In the genomic region with DNA sequence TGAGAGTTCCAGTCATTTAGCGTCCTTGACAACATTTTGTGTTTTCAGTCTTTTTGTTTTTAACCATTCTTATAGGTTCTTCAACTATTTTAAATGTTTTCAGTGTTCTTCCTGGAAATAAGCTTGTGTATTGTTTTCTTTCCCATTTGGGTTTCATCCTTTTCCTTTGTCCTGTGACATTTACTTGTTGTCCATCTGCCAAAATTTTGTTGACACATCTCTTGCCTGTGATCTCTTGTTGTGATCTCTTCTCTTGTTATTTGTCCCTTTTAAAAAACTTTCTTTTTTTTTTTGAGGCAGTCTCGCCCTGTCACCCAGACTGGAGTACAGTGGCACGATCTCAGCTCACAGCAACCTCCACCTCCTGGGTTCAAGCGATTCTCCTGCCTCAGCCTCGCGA, we compare ENCODE assay signal across 18 cellular contexts.
"Had no signal": no experiment of that assay in that cellular context is flagged by ENCODE, and none has a peak within 500 bp of the region (broad histone marks: within the 10 kb centered on the region; RNA-seq: fewer than 3 reads in every experiment).

No MANE protein-coding gene starts in this region.

- H3K9me3 ChIP-seq: adrenal gland, lower lobe of right lung, psoas muscle, sigmoid colon, SK-N-SH, suprapubic skin had no signal

- H3K4me3 Mint-ChIP-seq: effector memory CD8-positive, alpha-beta T cell; naive B cell; type B pancreatic cell had no signal

- H3K36me3 ChIP-seq: adrenal gland had no signal

- DNase-seq: activated CD4-positive, alpha-beta T cell treated with anti-CD3 and anti-CD28 coated beads, Interleukin-2, amount 50 U/mL, for 4 hours; activated CD4-positive, CD25-positive, alpha-beta regulatory T cell; activated naive CD4-positive, alpha-beta T cell treated with Interleukin-2 at 50 U/mL for 16 hours; activated T-cell treated with anti-CD3 and anti-CD28 coated beads, Interleukin-2, amount 50 U/mL, for 48 hours; adrenal gland; central memory CD4-positive, alpha-beta T cell; effector memory CD8-positive, alpha-beta T cell; erythroblast; lower lobe of right lung; naive B cell; psoas muscle; sigmoid colon; SK-N-SH; stimulated activated CD4-positive, alpha-beta T cell treated with anti-CD3 and anti-CD28 coated beads, Interleukin-2, amount 100 ng/mL, for 24 hours; stimulated activated naive CD4-positive, alpha-beta T cell; T-helper 1 cell had no signal

- H3K4me1 Mint-ChIP-seq: naive B cell had no signal

- H3K27me3 Mint-ChIP-seq: effector memory CD8-positive, alpha-beta T cell; naive B cell; type B pancreatic cell had no signal

- H3K4me1 ChIP-seq: lower lobe of right lung, sigmoid colon, suprapubic skin had no signal

- H3K27ac ChIP-seq: lower lobe of right lung, psoas muscle, sigmoid colon, suprapubic skin had no signal

- H3K4me3 ChIP-seq: adrenal gland, lower lobe of right lung, psoas muscle, sigmoid colon, suprapubic skin had no signal

- ATAC-seq: effector memory CD8-positive, alpha-beta T cell; lower lobe of right lung; psoas muscle had no signal

- H3K27me3 ChIP-seq: adrenal gland, sigmoid colon, suprapubic skin had no signal

- H3K9ac ChIP-seq: SK-N-SH had no signal

- H3K27ac Mint-ChIP-seq: type B pancreatic cell had no signal

- H3K9me3 Mint-ChIP-seq: effector memory CD8-positive, alpha-beta T cell; naive B cell; type B pancreatic cell had no signal
